Comparison of ENCODE assay signal across 1 cellular context in the genomic region with DNA sequence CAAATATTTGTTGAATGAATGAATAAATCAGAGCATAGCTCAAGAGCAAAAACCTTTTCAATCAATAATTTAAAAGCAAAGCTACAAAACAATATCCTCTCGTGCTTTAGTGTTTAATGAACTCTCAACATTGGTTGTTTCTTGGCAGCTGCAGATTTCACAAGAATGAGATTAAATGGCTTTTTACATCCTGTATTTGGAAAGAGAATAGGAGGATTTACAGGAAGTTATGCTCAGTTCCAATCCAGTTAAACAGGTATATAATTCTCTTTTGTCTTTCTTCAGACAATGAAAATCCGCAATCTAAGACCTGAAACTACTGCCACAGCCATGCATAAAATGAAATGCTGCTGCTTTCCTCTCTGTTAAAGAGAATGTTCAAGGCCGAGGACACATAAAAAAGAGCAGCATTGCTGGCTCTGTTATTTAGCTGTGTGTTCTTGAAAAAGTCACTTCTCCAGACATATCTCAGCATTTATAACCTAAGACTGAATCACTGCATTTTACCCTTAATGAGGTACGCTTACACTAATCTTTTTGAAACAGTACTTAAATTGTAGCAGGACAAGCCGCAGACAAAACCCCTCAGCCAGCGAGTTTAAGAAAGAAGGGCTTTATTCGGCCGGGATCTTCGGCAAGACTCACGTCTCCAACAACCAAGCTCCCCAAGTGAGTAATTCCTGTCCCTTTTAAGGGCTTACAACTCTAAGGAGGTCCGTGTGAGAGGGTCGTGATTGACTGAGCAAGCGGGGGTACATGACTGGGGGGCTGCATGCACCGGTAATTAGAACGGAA.
TF ChIP-seq lines count a peak whose summit lies in the region.

No MANE protein-coding gene starts in this region.

TF ChIP-seq in WTC11, 78 proteins besides CTCF, POLR2A, EP300 and RAD21 (continued from another document):
- TF ChIP-seq, protein P1, sequence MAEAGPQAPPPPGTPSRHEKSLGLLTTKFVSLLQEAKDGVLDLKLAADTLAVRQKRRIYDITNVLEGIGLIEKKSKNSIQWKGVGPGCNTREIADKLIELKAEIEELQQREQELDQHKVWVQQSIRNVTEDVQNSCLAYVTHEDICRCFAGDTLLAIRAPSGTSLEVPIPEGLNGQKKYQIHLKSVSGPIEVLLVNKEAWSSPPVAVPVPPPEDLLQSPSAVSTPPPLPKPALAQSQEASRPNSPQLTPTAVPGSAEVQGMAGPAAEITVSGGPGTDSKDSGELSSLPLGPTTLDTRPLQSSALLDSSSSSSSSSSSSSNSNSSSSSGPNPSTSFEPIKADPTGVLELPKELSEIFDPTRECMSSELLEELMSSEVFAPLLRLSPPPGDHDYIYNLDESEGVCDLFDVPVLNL (CRISPR knock-in tag; IDR thresholded peaks at IDR 0.05; ENCODE audit: borderline replicate concordance, low read depth) = no peak
- TF ChIP-seq ZNF416 (CRISPR knock-in tag; IDR thresholded peaks at IDR 0.05) (no peak), PRRX2 (CRISPR knock-in tag; IDR thresholded peaks at IDR 0.05) (no peak), NFYB (CRISPR knock-in tag; conservative IDR thresholded peaks at IDR 0.05; ENCODE audit: low read depth) (no peak), AR (CRISPR knock-in tag; IDR thresholded peaks at IDR 0.05) (no peak), ZNF423 (CRISPR knock-in tag; IDR thresholded peaks at IDR 0.05) (no peak), IRF2 (CRISPR knock-in tag; IDR thresholded peaks at IDR 0.05; ENCODE audit: borderline replicate concordance, low read depth) (no peak), NFATC4 (CRISPR knock-in tag; IDR thresholded peaks at IDR 0.05) (no peak), TEAD4 (CRISPR knock-in tag; IDR thresholded peaks at IDR 0.05) (no peak), FOXP1 (CRISPR knock-in tag; IDR thresholded peaks at IDR 0.05; ENCODE audit: borderline replicate concordance) (no peak), TCF7 (CRISPR knock-in tag; IDR thresholded peaks at IDR 0.05; ENCODE audit: low read depth) (no peak)
- TF ChIP-seq, protein P2, sequence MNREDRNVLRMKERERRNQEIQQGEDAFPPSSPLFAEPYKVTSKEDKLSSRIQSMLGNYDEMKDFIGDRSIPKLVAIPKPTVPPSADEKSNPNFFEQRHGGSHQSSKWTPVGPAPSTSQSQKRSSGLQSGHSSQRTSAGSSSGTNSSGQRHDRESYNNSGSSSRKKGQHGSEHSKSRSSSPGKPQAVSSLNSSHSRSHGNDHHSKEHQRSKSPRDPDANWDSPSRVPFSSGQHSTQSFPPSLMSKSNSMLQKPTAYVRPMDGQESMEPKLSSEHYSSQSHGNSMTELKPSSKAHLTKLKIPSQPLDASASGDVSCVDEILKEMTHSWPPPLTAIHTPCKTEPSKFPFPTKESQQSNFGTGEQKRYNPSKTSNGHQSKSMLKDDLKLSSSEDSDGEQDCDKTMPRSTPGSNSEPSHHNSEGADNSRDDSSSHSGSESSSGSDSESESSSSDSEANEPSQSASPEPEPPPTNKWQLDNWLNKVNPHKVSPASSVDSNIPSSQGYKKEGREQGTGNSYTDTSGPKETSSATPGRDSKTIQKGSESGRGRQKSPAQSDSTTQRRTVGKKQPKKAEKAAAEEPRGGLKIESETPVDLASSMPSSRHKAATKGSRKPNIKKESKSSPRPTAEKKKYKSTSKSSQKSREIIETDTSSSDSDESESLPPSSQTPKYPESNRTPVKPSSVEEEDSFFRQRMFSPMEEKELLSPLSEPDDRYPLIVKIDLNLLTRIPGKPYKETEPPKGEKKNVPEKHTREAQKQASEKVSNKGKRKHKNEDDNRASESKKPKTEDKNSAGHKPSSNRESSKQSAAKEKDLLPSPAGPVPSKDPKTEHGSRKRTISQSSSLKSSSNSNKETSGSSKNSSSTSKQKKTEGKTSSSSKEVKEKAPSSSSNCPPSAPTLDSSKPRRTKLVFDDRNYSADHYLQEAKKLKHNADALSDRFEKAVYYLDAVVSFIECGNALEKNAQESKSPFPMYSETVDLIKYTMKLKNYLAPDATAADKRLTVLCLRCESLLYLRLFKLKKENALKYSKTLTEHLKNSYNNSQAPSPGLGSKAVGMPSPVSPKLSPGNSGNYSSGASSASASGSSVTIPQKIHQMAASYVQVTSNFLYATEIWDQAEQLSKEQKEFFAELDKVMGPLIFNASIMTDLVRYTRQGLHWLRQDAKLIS (CRISPR knock-in tag; IDR thresholded peaks at IDR 0.05; ENCODE audit: borderline replicate concordance) = no peak
